In genomic region chr3:129428020-129428381, GRCh38 we compare ENCODE assay signal across 1 cellular context.
TF ChIP-seq lines count a peak whose summit lies in the region.

No MANE protein-coding gene starts in this region.

TF ChIP-seq in WTC11, 78 proteins besides CTCF, POLR2A, EP300 and RAD21 (continued from another document):
- no peak for TF ChIP-seq ARID4B (CRISPR knock-in tag; IDR thresholded peaks at IDR 0.05; ENCODE audit: borderline replicate concordance)
- no peak for TF ChIP-seq USF2 (CRISPR knock-in tag; IDR thresholded peaks at IDR 0.05)
